27 cellular contexts compared by ENCODE assay signal in the genomic region with DNA sequence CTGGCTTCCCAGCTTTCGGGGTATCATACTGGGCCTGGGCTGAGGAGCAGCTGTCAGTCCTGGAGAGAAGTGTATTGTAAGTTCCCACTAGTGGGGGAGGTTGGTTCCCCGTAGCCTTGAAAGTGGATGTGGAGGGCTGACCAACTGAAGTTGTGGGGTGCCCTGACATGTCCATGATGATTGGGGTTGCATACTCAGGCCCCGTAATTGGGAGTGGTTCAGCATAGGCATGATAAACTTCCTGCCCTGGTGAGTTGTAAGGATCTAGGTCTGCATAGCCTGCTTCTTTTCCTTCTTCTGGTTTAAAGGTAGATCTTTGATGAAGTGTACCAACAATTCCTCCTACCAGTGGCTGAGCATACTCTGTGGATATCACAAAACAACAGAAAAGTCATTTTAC. TPM values are rescaled to one million over a fixed set of nuclear protein-coding genes. Genes with fewer than 3 reads are reported as not detected.
"Had no signal": no experiment of that assay in that cellular context is flagged by ENCODE, and none has a peak within 500 bp of the region (broad histone marks: within the 10 kb centered on the region; RNA-seq: fewer than 3 reads in every experiment).

No MANE protein-coding gene starts in this region.

- H3K79me2 ChIP-seq: hepatocyte had no signal

- H3K27ac ChIP-seq: hepatocyte, neutrophil, ovary, prostate gland, spleen, upper lobe of left lung had no signal

- H3K27ac Mint-ChIP-seq: activated B cell treated with CpG ODN at 0.5 μM for 24 hours; activated CD4-positive, alpha-beta T cell treated with anti-CD3 and anti-CD28 coated beads for 36 hours; activated naive CD4-positive, alpha-beta T cell treated with anti-CD3 and anti-CD28 coated beads, Interleukin-2, amount 10 ng/mL, durations not matched to agents 7 days and 5 days; activated T-helper 2 cell treated with anti-CD3 and anti-CD28 coated beads, Interferon-gamma antibody, Interleukin-2, Interleukin-4, amounts not matched to agents 10 μg/mL and 5 μg/mL and 100 μg/mL, durations not matched to agents 14 hours and 24 hours and 36 hours; dendritic cell treated with granulocyte-macrophage colony-stimulating factor and Interleukin-4, amounts not matched to agents 40 ng/mL and 50 ng/mL, for 4 days; immature natural killer cell; natural killer cell treated with Interleukin-12 subunit alpha and Interleukin-12 subunit beta and Interleukin-15 and Interleukin-18, amount 100 ng/mL, for 72 hours; T-helper 1 cell treated with Interleukin-12 subunit alpha and Interleukin-12 subunit beta and Interleukin-4 antibody, amounts not matched to agents 30 μg/mL and 1 μg/mL, for 36 hours had no signal

- DNase-seq: activated B cell treated with CpG ODN at 0.5 μM for 24 hours; activated CD4-positive, alpha-beta T cell treated with anti-CD3 and anti-CD28 coated beads for 36 hours; activated CD4-positive, alpha-beta T cell treated with anti-CD3 and anti-CD28 coated beads, Interleukin-2, amount 50 U/mL, for 4 hours; activated CD8-positive, alpha-beta memory T cell treated with anti-CD3 and anti-CD28 coated beads, Interleukin-2, amount 50 U/mL, for 48 hours; activated naive CD4-positive, alpha-beta T cell treated with anti-CD3 and anti-CD28 coated beads, Interleukin-2, amount 10 ng/mL, durations not matched to agents 7 days and 5 days; activated T-cell treated with anti-CD3 and anti-CD28 coated beads, Interleukin-2, amount 50 U/mL, for 4 hours; amygdala; effector CD4-positive, alpha-beta T cell; glutamatergic neuron; immature natural killer cell; kidney glomerular epithelial cell; left ventricle myocardium superior; ovary; spleen; stimulated activated CD4-positive, alpha-beta T cell treated with anti-CD3 and anti-CD28 coated beads, Interleukin-4, amount 100 ng/mL, for 24 hours; stimulated activated naive CD8-positive, alpha-beta T cell treated with anti-CD3 and anti-CD28 coated beads, Interleukin-15, Interleukin-2, amounts not matched to agents 100 U/mL and 50 U/mL, for 24 hours; upper lobe of left lung had no signal

- H3K27me3 ChIP-seq: hepatocyte, neutrophil, ovary, spleen, upper lobe of left lung had no signal

- H3K36me3 ChIP-seq: ovary, prostate gland had no signal

- H3K4me3 ChIP-seq: hepatocyte, ovary, prostate gland, spleen, upper lobe of left lung had no signal

- H2AFZ ChIP-seq: hepatocyte had no signal

- H3K9me3 Mint-ChIP-seq: activated B cell treated with CpG ODN at 0.5 μM for 24 hours; activated T-cell treated with anti-CD3 and anti-CD28 coated beads, Interleukin-2, amount 50 U/mL, for 4 hours; activated T-helper 2 cell treated with anti-CD3 and anti-CD28 coated beads, Interferon-gamma antibody, Interleukin-2, Interleukin-4, amounts not matched to agents 10 μg/mL and 5 μg/mL and 100 μg/mL, durations not matched to agents 14 hours and 24 hours and 36 hours; dendritic cell treated with granulocyte-macrophage colony-stimulating factor and Interleukin-4, amounts not matched to agents 40 ng/mL and 50 ng/mL, for 4 days; natural killer cell treated with Interleukin-12 subunit alpha and Interleukin-12 subunit beta and Interleukin-15 and Interleukin-18, amount 100 ng/mL, for 72 hours; T-helper 1 cell treated with Interleukin-12 subunit alpha and Interleukin-12 subunit beta and Interleukin-4 antibody, amounts not matched to agents 30 μg/mL and 1 μg/mL, for 36 hours had no signal

- H3K4me3 Mint-ChIP-seq: activated B cell treated with CpG ODN at 0.5 μM for 24 hours; activated CD4-positive, alpha-beta T cell treated with anti-CD3 and anti-CD28 coated beads for 36 hours; activated naive CD4-positive, alpha-beta T cell treated with anti-CD3 and anti-CD28 coated beads, Interleukin-2, amount 10 ng/mL, durations not matched to agents 7 days and 5 days; activated T-cell treated with anti-CD3 and anti-CD28 coated beads, Interleukin-2, amount 50 U/mL, for 4 hours; dendritic cell treated with granulocyte-macrophage colony-stimulating factor and Interleukin-4, amounts not matched to agents 40 ng/mL and 50 ng/mL, for 4 days; immature natural killer cell; natural killer cell treated with Interleukin-12 subunit alpha and Interleukin-12 subunit beta and Interleukin-15 and Interleukin-18, amount 100 ng/mL, for 72 hours; T-helper 1 cell treated with Interleukin-12 subunit alpha and Interleukin-12 subunit beta and Interleukin-4 antibody, amounts not matched to agents 30 μg/mL and 1 μg/mL, for 36 hours had no signal

- H3K9me3 ChIP-seq: neutrophil, ovary, prostate gland, spleen, upper lobe of left lung had no signal

- H3K27me3 Mint-ChIP-seq: activated B cell treated with CpG ODN at 0.5 μM for 24 hours; activated CD4-positive, alpha-beta T cell treated with anti-CD3 and anti-CD28 coated beads for 36 hours; activated naive CD4-positive, alpha-beta T cell treated with anti-CD3 and anti-CD28 coated beads, Interleukin-2, amount 10 ng/mL, durations not matched to agents 7 days and 5 days; dendritic cell treated with granulocyte-macrophage colony-stimulating factor and Interleukin-4, amounts not matched to agents 40 ng/mL and 50 ng/mL, for 4 days; natural killer cell treated with Interleukin-12 subunit alpha and Interleukin-12 subunit beta and Interleukin-15 and Interleukin-18, amount 100 ng/mL, for 72 hours had no signal

- FAIRE-seq: endometrium, frontal cortex had no signal

- H3K4me1 ChIP-seq: prostate gland, spleen, upper lobe of left lung had no signal

- H3K4me1 Mint-ChIP-seq: activated B cell treated with CpG ODN at 0.5 μM for 24 hours; activated CD4-positive, alpha-beta T cell treated with anti-CD3 and anti-CD28 coated beads for 36 hours; activated naive CD4-positive, alpha-beta T cell treated with anti-CD3 and anti-CD28 coated beads, Interleukin-2, amount 10 ng/mL, durations not matched to agents 7 days and 5 days had no signal

- H3K36me3 Mint-ChIP-seq: activated naive CD4-positive, alpha-beta T cell treated with anti-CD3 and anti-CD28 coated beads, Interleukin-2, amount 10 ng/mL, durations not matched to agents 7 days and 5 days; immature natural killer cell; natural killer cell treated with Interleukin-12 subunit alpha and Interleukin-12 subunit beta and Interleukin-15 and Interleukin-18, amount 100 ng/mL, for 72 hours had no signal

- H3K4me2 ChIP-seq: hepatocyte had no signal

- ATAC-seq: activated CD4-positive, alpha-beta T cell treated with anti-CD3 and anti-CD28 coated beads for 36 hours; activated T-cell treated with anti-CD3 and anti-CD28 coated beads, Interleukin-2, amount 50 U/mL, for 4 hours; natural killer cell treated with Interleukin-12 subunit alpha and Interleukin-12 subunit beta and Interleukin-15 and Interleukin-18, amount 100 ng/mL, for 72 hours; stimulated activated naive CD8-positive, alpha-beta T cell treated with anti-CD3 and anti-CD28 coated beads, Interleukin-15, Interleukin-2, amounts not matched to agents 100 U/mL and 50 U/mL, for 24 hours had no signal

RNA-seq across cellular contexts. Expression of a gene that starts 36.3 kb away (rescaled TPM):
- total RNA-seq: activated B cell treated with CpG ODN at 0.5 μM for 24 hours; activated CD4-positive, alpha-beta T cell treated with anti-CD3 and anti-CD28 coated beads for 36 hours; activated CD8-positive, alpha-beta memory T cell treated with anti-CD3 and anti-CD28 coated beads for 36 hours; natural killer cell treated with Interleukin-12 subunit alpha and Interleukin-12 subunit beta and Interleukin-15 and Interleukin-18, amount 100 ng/mL, for 72 hours had no signal
